In the genomic region with DNA sequence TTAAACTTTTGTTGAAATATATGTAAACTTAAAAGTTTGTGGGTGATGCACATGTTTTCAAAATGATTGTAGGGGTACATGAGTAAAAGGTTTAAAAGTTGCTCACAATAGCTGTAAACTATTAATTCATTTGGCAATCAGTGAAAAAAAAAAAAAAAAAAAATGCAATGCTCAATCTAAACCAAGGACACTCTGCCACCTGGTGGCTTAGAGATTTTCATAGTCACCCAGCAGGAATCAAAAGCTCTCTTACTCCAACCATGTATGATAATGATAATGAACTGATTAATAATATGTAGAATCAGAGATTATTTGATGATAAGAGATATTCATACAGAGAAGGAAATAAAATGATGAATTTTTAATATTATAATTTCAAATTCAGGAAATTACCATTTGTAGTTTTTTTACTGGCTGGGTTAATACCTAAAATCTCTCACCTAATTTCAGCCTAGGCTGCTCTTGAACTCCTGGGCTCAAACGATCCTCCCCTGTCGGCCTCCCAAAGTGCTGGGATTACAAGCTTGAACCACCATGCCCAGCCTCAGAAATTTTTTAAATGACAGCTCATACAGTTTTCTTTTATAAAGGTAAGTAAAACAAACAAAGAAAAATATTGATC, we compare ENCODE assay signal across 8 cellular contexts. TPM values are rescaled to one million over a fixed set of nuclear protein-coding genes. Genes with fewer than 3 reads are reported as not detected.
A peak's percentile ranks its signal among the peaks of the same experiment; 100 is the strongest.
DNase-seq lines count a peak whose midpoint lies in the region; ATAC-seq, FAIRE-seq and TF ChIP-seq lines count a peak whose summit lies in the region.

No MANE protein-coding gene starts in this region.

- peaks cover 0 to 3% of the 10 kb centered on the region in 2 experiments; a peak in 2 of 5 replicates for H3K4me1 ChIP-seq in K562 (replicated peaks in 1 of 2; ENCODE audit: control insufficient read depth in 2 of 2, insufficient read depth in 2 of 2, low read length in 2 of 2)

- BruUV-seq in K562 (replicated peaks; lab: Mats Ljungman, UMichigan), result no TSS peak

- DNase-seq in A172 (ENCODE audit: low spot score) (peak; percentile 29), Daoy (ENCODE audit: low read depth) (peak; percentile 26), NCI-H1694 (lab: John Stamatoyannopoulos, UW) (peak; percentile 65), K562 (ENCODE audit: extremely low read depth in 1 of 4, low spot score in 3 of 4) (peak in 3 of 4 experiments; percentile 21 to 59 (median 24)), kidney epithelial cell (ENCODE audit: low read depth) (peak; percentile 5), NCI-H146 treated with DMSO at 0.1 percent for 48 hours (lab: John Stamatoyannopoulos, UW; ENCODE audit: unreplicated experiment) (no peak)

- no peak overlapping the region for H3K9ac ChIP-seq in K562 (ENCODE audit: insufficient read depth in 1 of 2, low read depth in 2 of 2, low read length in 2 of 2)

- 0% methylated on average over 2 of the region's 2 CpGs for WGBS in K562 (ENCODE audit: insufficient coverage, low coverage, missing lambda C conversion rate)

- H3K4me2 ChIP-seq in K562 (ENCODE audit: insufficient read depth, low read length), result no peak overlapping the region

- peak; percentile 70 to 74 for TF ChIP-seq RAD21 in K562 (CRISPR knock-in tag; conservative IDR thresholded peaks at IDR 0.05 in 1 of 2, IDR thresholded peaks at IDR 0.05 in 1 of 2)

- no peaks in the 10 kb centered on the region for H3K79me2 ChIP-seq in K562 (ENCODE audit: control insufficient read depth, insufficient read depth, low read length)

- H3K27me3 ChIP-seq in K562 (ENCODE audit: control insufficient read depth in 2 of 2, insufficient read depth in 2 of 2, low read length in 2 of 2) (peaks cover 15 to 22% of the 10 kb centered on the region in 2 experiments), kidney epithelial cell (ENCODE audit: control insufficient read depth, insufficient read depth, low read length) (no peaks in the 10 kb centered on the region)

- in situ Hi-C loops in K562 (cut with MboI), result no loop called here

- H4K20me1 ChIP-seq in K562 (replicated peaks; ENCODE audit: control insufficient read depth, insufficient read depth, low read length), result no peaks in the 10 kb centered on the region

- no peak overlapping the region for H2AFZ ChIP-seq in K562 (ENCODE audit: low read depth, low read length)

- FAIRE-seq in K562 (lab: Jason Lieb, UNC), result peak; percentile 68

- TF ChIP-seq EP300 in K562 (IDR thresholded peaks at IDR 0.05; ENCODE audit: low read length), result no peak

- CTCF ChIA-PET in K562 (lab: Yijun Ruan, JAX; ENCODE audit: low intra/inter-chr PET ratio), result interaction anchor here (0.6 to 3.1 kb wide), 7 partner anchors 11 to 1376 kb away, joined by 3 to 16 read pairs (median 3); no protein-coding TSS in a partner anchor

- H3K36me3 ChIP-seq in K562 (ENCODE audit: control insufficient read depth, insufficient read depth, low read length) (no peaks in the 10 kb centered on the region), kidney epithelial cell (ENCODE audit: control insufficient read depth, insufficient read depth, low read length) (no peaks in the 10 kb centered on the region)

- H3K4me3 ChIP-seq in K562 (no peak overlapping the region), kidney epithelial cell (ENCODE audit: low read depth, low read length) (no peak overlapping the region)

- H3K27ac ChIP-seq in K562 (ENCODE audit: extremely low read depth, low read depth, low read length), result no peak overlapping the region

- H3K9me1 ChIP-seq in K562 (ENCODE audit: control insufficient read depth, insufficient read depth, low read length), result no peaks in the 10 kb centered on the region

- H3K9me3 ChIP-seq in K562 (replicated peaks; ENCODE audit: control insufficient read depth, insufficient read depth, low read depth, low read length), result no peaks in the 10 kb centered on the region

- TF ChIP-seq POLR2A in K562 (conservative IDR thresholded peaks at IDR 0.05), result no peak

- ATAC-seq in K562, result no peak
- ATAC-seq in HG03045 (IDR thresholded peaks at IDR 0.05; ENCODE audit: unreplicated experiment), result no peak
- ATAC-seq in GM21825 (IDR thresholded peaks at IDR 0.05; ENCODE audit: unreplicated experiment), result no peak

- TF ChIP-seq CTCF in K562 (IDR thresholded peaks at IDR 0.05 in 2 of 3, conservative IDR thresholded peaks at IDR 0.05 in 1 of 3; ENCODE audit: insufficient read depth in 2 of 3, low read depth in 1 of 3, low read length in 3 of 3) (peak; percentile 36 to 76 (median 48); a peak in 4 of 6 replicates), kidney epithelial cell (IDR thresholded peaks at IDR 0.05; ENCODE audit: insufficient read depth, low read length, poor library complexity, severe bottlenecking) (peak; percentile 58)

- intact Hi-C loops in K562 (cut with micrococcal nuclease), result loop anchor here (1.0 to 5.0 kb wide), 4 partner anchors 38 to 349 kb away; no protein-coding TSS in a partner anchor

- POLR2A ChIA-PET in K562 (lab: Yijun Ruan, JAX), result interaction anchor here (0.6 to 0.9 kb wide), 4 partner anchors 10 to 366 kb away, joined by 3 to 4 read pairs (median 4); no protein-coding TSS in a partner anchor

TF ChIP-seq in K562, 482 proteins besides CTCF, POLR2A, EP300 and RAD21:
- TF ChIP-seq, protein P1, sequence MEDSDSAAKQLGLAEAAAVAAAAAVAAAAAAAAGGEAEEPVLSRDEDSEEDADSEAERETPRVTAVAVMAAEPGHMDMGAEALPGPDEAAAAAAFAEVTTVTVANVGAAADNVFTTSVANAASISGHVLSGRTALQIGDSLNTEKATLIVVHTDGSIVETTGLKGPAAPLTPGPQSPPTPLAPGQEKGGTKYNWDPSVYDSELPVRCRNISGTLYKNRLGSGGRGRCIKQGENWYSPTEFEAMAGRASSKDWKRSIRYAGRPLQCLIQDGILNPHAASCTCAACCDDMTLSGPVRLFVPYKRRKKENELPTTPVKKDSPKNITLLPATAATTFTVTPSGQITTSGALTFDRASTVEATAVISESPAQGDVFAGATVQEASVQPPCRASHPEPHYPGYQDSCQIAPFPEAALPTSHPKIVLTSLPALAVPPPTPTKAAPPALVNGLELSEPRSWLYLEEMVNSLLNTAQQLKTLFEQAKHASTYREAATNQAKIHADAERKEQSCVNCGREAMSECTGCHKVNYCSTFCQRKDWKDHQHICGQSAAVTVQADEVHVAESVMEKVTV (CRISPR knock-in tag; IDR thresholded peaks at IDR 0.05), result peak; percentile 60
- TF ChIP-seq CEBPG (CRISPR knock-in tag; IDR thresholded peaks at IDR 0.05) (no peak), CEBPG (tag; conservative IDR thresholded peaks at IDR 0.05 in 1 of 2, IDR thresholded peaks at IDR 0.05 in 1 of 2) (peak in 1 of 2 experiments; percentile 6; a peak in 1 of 4 replicates), ZNF384 (IDR thresholded peaks at IDR 0.05; ENCODE audit: low read depth, low read length) (peak; percentile 99), DACH1 (IDR thresholded peaks at IDR 0.05; ENCODE audit: partially characterized antibody) (peak; percentile 29), ZNF197 (CRISPR knock-in tag; IDR thresholded peaks at IDR 0.05; ENCODE audit: low read depth) (no peak), YY1 (IDR thresholded peaks at IDR 0.05; ENCODE audit: borderline replicate concordance in 1 of 3, control insufficient read depth in 1 of 3, extremely low read depth in 1 of 3, insufficient read depth in 3 of 3, insufficient read length in 1 of 3, insufficient replicate concordance in 2 of 3, low read depth in 1 of 3, low read length in 2 of 3) (no peak), SMC3 (conservative IDR thresholded peaks at IDR 0.05; ENCODE audit: insufficient read depth, low read depth, low read length) (peak; percentile 59; the same call in 1 of the 2 replicates), GABPB1 (CRISPR knock-in tag; IDR thresholded peaks at IDR 0.05) (no peak)
- TF ChIP-seq, protein P2, sequence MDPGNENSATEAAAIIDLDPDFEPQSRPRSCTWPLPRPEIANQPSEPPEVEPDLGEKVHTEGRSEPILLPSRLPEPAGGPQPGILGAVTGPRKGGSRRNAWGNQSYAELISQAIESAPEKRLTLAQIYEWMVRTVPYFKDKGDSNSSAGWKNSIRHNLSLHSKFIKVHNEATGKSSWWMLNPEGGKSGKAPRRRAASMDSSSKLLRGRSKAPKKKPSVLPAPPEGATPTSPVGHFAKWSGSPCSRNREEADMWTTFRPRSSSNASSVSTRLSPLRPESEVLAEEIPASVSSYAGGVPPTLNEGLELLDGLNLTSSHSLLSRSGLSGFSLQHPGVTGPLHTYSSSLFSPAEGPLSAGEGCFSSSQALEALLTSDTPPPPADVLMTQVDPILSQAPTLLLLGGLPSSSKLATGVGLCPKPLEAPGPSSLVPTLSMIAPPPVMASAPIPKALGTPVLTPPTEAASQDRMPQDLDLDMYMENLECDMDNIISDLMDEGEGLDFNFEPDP (CRISPR knock-in tag; IDR thresholded peaks at IDR 0.05), result no peak
- TF ChIP-seq, protein P3, sequence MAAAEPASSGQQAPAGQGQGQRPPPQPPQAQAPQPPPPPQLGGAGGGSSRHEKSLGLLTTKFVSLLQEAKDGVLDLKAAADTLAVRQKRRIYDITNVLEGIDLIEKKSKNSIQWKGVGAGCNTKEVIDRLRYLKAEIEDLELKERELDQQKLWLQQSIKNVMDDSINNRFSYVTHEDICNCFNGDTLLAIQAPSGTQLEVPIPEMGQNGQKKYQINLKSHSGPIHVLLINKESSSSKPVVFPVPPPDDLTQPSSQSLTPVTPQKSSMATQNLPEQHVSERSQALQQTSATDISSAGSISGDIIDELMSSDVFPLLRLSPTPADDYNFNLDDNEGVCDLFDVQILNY (CRISPR knock-in tag; IDR thresholded peaks at IDR 0.05), result no peak

RNA-seq across cellular contexts. Expression of a gene that starts 46.9 kb away (rescaled TPM):
- total RNA-seq in A172 (2014; rRNA removed; shearing (Covaris generic)), result 49.9 and 61.0 TPM in 2 replicates
- 14.3 and 16.2 TPM in 2 replicates for total RNA-seq in Daoy (2014; rRNA removed; shearing (Covaris generic))
- 11.5 and 23.4 TPM in 2 replicates for total RNA-seq in K562 (2011; cell fraction: chromatin; rRNA removed; ENCODE audit: low replicate concordance)
- 18.2 and 20.8 TPM in 2 replicates for total RNA-seq in K562 (2011; cell fraction: nucleolus; rRNA removed)
- total RNA-seq in K562 (2011; cell fraction: nucleoplasm; rRNA removed), result 18.3 and 19.0 TPM in 2 replicates
- 18.2 and 24.5 TPM in 2 replicates for total RNA-seq in K562 (2014; rRNA removed)
- 17.7 and 19.5 TPM in 2 replicates for total RNA-seq in K562 (2014; rRNA removed; fragmentation: Illumina TruSeq; extraction: Trizol)
- total RNA-seq in K562 (2015; rRNA removed; fragmentation: Illumina TruSeq; extraction: Trizol), result 16.9 and 19.6 TPM in 2 replicates
- 28.4 and 30.3 TPM in 2 replicates for total RNA-seq in K562 (2021)
- polyA plus RNA-seq in K562 (2011; rRNA removed), result 28.6 and 29.8 TPM in 2 replicates
- 23.4 and 25.3 TPM in 2 replicates for polyA plus RNA-seq in K562 (2011; cell fraction: cytosol; rRNA removed)
- polyA plus RNA-seq in K562 (2011; cell fraction: nucleus; rRNA removed), result 33.8 and 41.2 TPM in 2 replicates
- polyA plus RNA-seq in K562 (2012), result 29.1 and 29.6 TPM in 2 replicates
- 17.5 and 19.7 TPM in 2 replicates for polyA plus RNA-seq in K562 (2014; fragmentation: Illumina TruSeq; extraction: Trizol)
- polyA plus RNA-seq in K562 (2014; fragmentation: Nextera tagmentation; extraction: Ambion mirVana), result 10 to 100 TPM in 1 of 2 experiments, 1 to 10 TPM in 1; 8.3 to 13.6 TPM
- polyA plus RNA-seq in K562 (2014; rRNA removed), result 25.5 and 27.4 TPM in 2 replicates
- polyA minus RNA-seq in K562 (2011; rRNA and poly(A)+ RNA removed), result 12.5 and 13.2 TPM in 2 replicates
- 12.5 and 14.7 TPM in 2 replicates for polyA minus RNA-seq in K562 (2011; cell fraction: cytosol; rRNA and poly(A)+ RNA removed)
- 10.0 and 15.6 TPM in 2 replicates for polyA minus RNA-seq in K562 (2011; cell fraction: nucleus; rRNA and poly(A)+ RNA removed)
- total RNA-seq in kidney epithelial cell, result 30.2 and 31.2 TPM in 2 replicates
